Comparison of ENCODE assay signal across 20 cellular contexts in the genomic region with DNA sequence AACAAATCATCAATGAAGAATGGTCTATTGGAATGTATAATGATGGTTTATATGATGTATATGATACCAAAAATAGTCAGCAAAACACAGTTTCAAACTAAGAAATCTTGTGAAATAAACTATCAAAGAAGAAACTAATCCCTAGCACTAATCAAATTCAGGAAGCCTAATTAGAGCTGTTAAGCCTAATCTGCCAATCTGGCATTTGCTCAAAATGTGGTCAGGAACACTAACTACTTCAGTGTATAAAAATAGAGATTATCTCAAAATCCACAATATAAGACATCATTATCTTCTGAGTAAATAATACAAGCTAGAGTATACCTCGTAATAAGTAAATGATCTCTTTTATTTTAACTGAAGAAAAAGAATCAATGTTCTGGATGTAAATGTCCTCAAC.
"Had no signal": no experiment of that assay in that cellular context is flagged by ENCODE, and none has a peak within 500 bp of the region (broad histone marks: within the 10 kb centered on the region; RNA-seq: fewer than 3 reads in every experiment).

No MANE protein-coding gene starts in this region.

- H3K4me1 Mint-ChIP-seq: natural killer cell, neural crest cell had no signal

- ATAC-seq: heart left ventricle, left lobe of liver, natural killer cell had no signal

- H3K4me3 ChIP-seq: dorsolateral prefrontal cortex, heart left ventricle, right atrium auricular region, sigmoid colon, skin epidermis, stomach, thoracic aorta, transverse colon had no signal

- H3K9me3 ChIP-seq: right atrium auricular region, sigmoid colon, stomach, thoracic aorta, transverse colon had no signal

- H3K27ac Mint-ChIP-seq: natural killer cell had no signal

- H3K4me3 Mint-ChIP-seq: natural killer cell, neural crest cell had no signal

- DNase-seq: cortex of kidney; dorsolateral prefrontal cortex; effector CD8-positive, alpha-beta T cell; foreskin melanocyte; heart left ventricle; hippocampal formation; mammary epithelial cell; natural killer cell; posterior cingulate gyrus; sigmoid colon; stimulated activated CD4-positive, alpha-beta T cell treated with anti-CD3 and anti-CD28 coated beads, Interleukin-2, amount 100 ng/mL, for 24 hours; stimulated activated naive CD4-positive, alpha-beta T cell; stomach; substantia nigra; transverse colon had no signal

- H3K27me3 ChIP-seq: dorsolateral prefrontal cortex, heart left ventricle, right atrium auricular region, sigmoid colon, stomach, transverse colon had no signal

- H3K36me3 Mint-ChIP-seq: natural killer cell had no signal

- H3K36me3 ChIP-seq: heart left ventricle, right atrium auricular region, sigmoid colon, stomach, thoracic aorta, transverse colon had no signal

- H3K27ac ChIP-seq: dorsolateral prefrontal cortex, heart left ventricle, right atrium auricular region, sigmoid colon, skin epidermis, stomach, thoracic aorta, transverse colon had no signal

- H3K9me3 Mint-ChIP-seq: natural killer cell, neural crest cell had no signal

- H3K4me1 ChIP-seq: right atrium auricular region, sigmoid colon, stomach, transverse colon had no signal
